ENCODE assay signal across 17 cellular contexts in genomic region chr1:224804220-224804619, GRCh38.
A peak's percentile ranks its signal among the peaks of the same experiment; 100 is the strongest.
DNase-seq lines count a peak whose midpoint lies in the region; ATAC-seq and TF ChIP-seq lines count a peak whose summit lies in the region.
"Had no signal": no experiment of that assay in that cellular context is flagged by ENCODE, and none has a peak within 500 bp of the region (broad histone marks: within the 10 kb centered on the region; RNA-seq: fewer than 3 reads in every experiment).

No MANE protein-coding gene starts in this region.

- WGBS in right lobe of liver (ENCODE audit: insufficient coverage, low coverage, low lambda C conversion rate, missing lambda C conversion rate) = 56% methylated on average over 3 of the region's 3 CpGs

- no peaks in the 10 kb centered on the region for H3K36me3 ChIP-seq in right lobe of liver

- no peaks in the 10 kb centered on the region for H3K27me3 ChIP-seq in right lobe of liver

- TF ChIP-seq POLR2A in right lobe of liver (IDR thresholded peaks at IDR 0.05) = no peak

- intact Hi-C loops in activated T-helper 1 cell treated with anti-CD3 and anti-CD28 coated beads, Interleukin-12 subunit alpha, Interleukin-12 subunit beta, Interleukin-2, Interleukin-4 antibody, amounts not matched to agents 30 ng/mL and 10 ng/mL and 1 ng/mL, durations not matched to agents 14 hours and 24 hours and 36 hours (cut with micrococcal nuclease) = no loop called here
- intact Hi-C loops in right lobe of liver (cut with DNase I) = no loop called here

- no peak overlapping the region for H3K4me3 ChIP-seq in right lobe of liver

- H3K27me3 Mint-ChIP-seq in activated T-cell treated with anti-CD3 and anti-CD28 coated beads, Interleukin-2, amount 50 U/mL, for 24 hours = peaks cover 2% of the 10 kb centered on the region
- H3K27me3 Mint-ChIP-seq in activated T-helper 1 cell treated with anti-CD3 and anti-CD28 coated beads, Interleukin-12 subunit alpha, Interleukin-12 subunit beta, Interleukin-2, Interleukin-4 antibody, amounts not matched to agents 30 ng/mL and 10 ng/mL and 1 ng/mL, durations not matched to agents 14 hours and 24 hours and 36 hours (ENCODE audit: insufficient read depth) = no peaks in the 10 kb centered on the region

- peaks cover 14% of the 10 kb centered on the region for H3K4me1 Mint-ChIP-seq in activated T-cell treated with anti-CD3 and anti-CD28 coated beads, Interleukin-2, amount 50 U/mL, for 24 hours (ENCODE audit: low read depth)
- peaks cover 10% of the 10 kb centered on the region for H3K4me1 Mint-ChIP-seq in activated T-helper 1 cell treated with anti-CD3 and anti-CD28 coated beads, Interleukin-12 subunit alpha, Interleukin-12 subunit beta, Interleukin-2, Interleukin-4 antibody, amounts not matched to agents 30 ng/mL and 10 ng/mL and 1 ng/mL, durations not matched to agents 14 hours and 24 hours and 36 hours (ENCODE audit: low read depth)
- H3K4me1 Mint-ChIP-seq in stimulated activated effector memory CD8-positive, alpha-beta T cell treated with anti-CD3 and anti-CD28 coated beads, Interleukin-12 subunit alpha, Interleukin-12 subunit beta, amount 100 ng/mL, for 72 hours = no peaks in the 10 kb centered on the region

- ATAC-seq in GM21786 (IDR thresholded peaks at IDR 0.05; ENCODE audit: unreplicated experiment) (peak; percentile 32), right lobe of liver (no peak), GM21423 (IDR thresholded peaks at IDR 0.05; ENCODE audit: unreplicated experiment) (no peak)
- peak; percentile 24 for ATAC-seq in stimulated activated effector memory CD8-positive, alpha-beta T cell treated with anti-CD3 and anti-CD28 coated beads, Interleukin-12 subunit alpha, Interleukin-12 subunit beta, amount 100 ng/mL, for 72 hours

- TF ChIP-seq CTCF in right lobe of liver (IDR thresholded peaks at IDR 0.05) = no peak

- H3K36me3 Mint-ChIP-seq in activated T-cell treated with anti-CD3 and anti-CD28 coated beads, Interleukin-2, amount 50 U/mL, for 24 hours (ENCODE audit: low read depth) = no peaks in the 10 kb centered on the region
- H3K36me3 Mint-ChIP-seq in activated T-helper 1 cell treated with anti-CD3 and anti-CD28 coated beads, Interleukin-12 subunit alpha, Interleukin-12 subunit beta, Interleukin-2, Interleukin-4 antibody, amounts not matched to agents 30 ng/mL and 10 ng/mL and 1 ng/mL, durations not matched to agents 14 hours and 24 hours and 36 hours (ENCODE audit: low read depth) = no peaks in the 10 kb centered on the region
- no peaks in the 10 kb centered on the region for H3K36me3 Mint-ChIP-seq in stimulated activated effector memory CD8-positive, alpha-beta T cell treated with anti-CD3 and anti-CD28 coated beads, Interleukin-12 subunit alpha, Interleukin-12 subunit beta, amount 100 ng/mL, for 72 hours

- DNase-seq in activated T-cell treated with anti-CD3 and anti-CD28 coated beads, Interleukin-2, amount 50 U/mL, for 24 hours = no peak
- no peak for DNase-seq in activated T-cell treated with anti-CD3 and anti-CD28 coated beads for 4 hours
- DNase-seq in activated T-helper 1 cell treated with anti-CD3 and anti-CD28 coated beads, Interleukin-12 subunit alpha, Interleukin-12 subunit beta, Interleukin-2, Interleukin-4 antibody, amounts not matched to agents 30 ng/mL and 10 ng/mL and 1 ng/mL, durations not matched to agents 14 hours and 24 hours and 36 hours (ENCODE audit: low spot score) = no peak
- DNase-seq in stimulated activated effector memory CD8-positive, alpha-beta T cell treated with anti-CD3 and anti-CD28 coated beads, Interleukin-12 subunit alpha, Interleukin-12 subunit beta, amount 100 ng/mL, for 72 hours (ENCODE audit: low spot score in 2 of 2) = no peak
- no peak for DNase-seq in right lobe of liver
- DNase-seq in retina = no peak
- DNase-seq: C1 segment of cervical spinal cord, DMS 273 treated with DMSO at 0.1 percent for 48 hours, HFFc6, KBM-7, NCI-H1436, NCI-H2081, NCI-H748 treated with DMSO at 0.1 percent for 48 hours, RPMI8226, SIG-M5 had no signal

- no peaks in the 10 kb centered on the region for H3K9me3 ChIP-seq in right lobe of liver

- H3K4me1 ChIP-seq in right lobe of liver = no peaks in the 10 kb centered on the region

- no peak overlapping the region for H3K27ac ChIP-seq in right lobe of liver

- H3K27ac Mint-ChIP-seq in activated T-cell treated with anti-CD3 and anti-CD28 coated beads, Interleukin-2, amount 50 U/mL, for 24 hours = peak overlapping the region; percentile 12
- peak overlapping the region; percentile 8 for H3K27ac Mint-ChIP-seq in activated T-helper 1 cell treated with anti-CD3 and anti-CD28 coated beads, Interleukin-12 subunit alpha, Interleukin-12 subunit beta, Interleukin-2, Interleukin-4 antibody, amounts not matched to agents 30 ng/mL and 10 ng/mL and 1 ng/mL, durations not matched to agents 14 hours and 24 hours and 36 hours
- no peak overlapping the region for H3K27ac Mint-ChIP-seq in stimulated activated effector memory CD8-positive, alpha-beta T cell treated with anti-CD3 and anti-CD28 coated beads, Interleukin-12 subunit alpha, Interleukin-12 subunit beta, amount 100 ng/mL, for 72 hours
- H3K27ac Mint-ChIP-seq: HFFc6 had no signal

- no peaks in the 10 kb centered on the region for H3K9me3 Mint-ChIP-seq in activated T-cell treated with anti-CD3 and anti-CD28 coated beads, Interleukin-2, amount 50 U/mL, for 24 hours
- H3K9me3 Mint-ChIP-seq in activated T-helper 1 cell treated with anti-CD3 and anti-CD28 coated beads, Interleukin-12 subunit alpha, Interleukin-12 subunit beta, Interleukin-2, Interleukin-4 antibody, amounts not matched to agents 30 ng/mL and 10 ng/mL and 1 ng/mL, durations not matched to agents 14 hours and 24 hours and 36 hours = no peaks in the 10 kb centered on the region
- no peaks in the 10 kb centered on the region for H3K9me3 Mint-ChIP-seq in stimulated activated effector memory CD8-positive, alpha-beta T cell treated with anti-CD3 and anti-CD28 coated beads, Interleukin-12 subunit alpha, Interleukin-12 subunit beta, amount 100 ng/mL, for 72 hours
- H3K9me3 Mint-ChIP-seq: HFFc6 had no signal

- H3K4me3 Mint-ChIP-seq in activated T-cell treated with anti-CD3 and anti-CD28 coated beads, Interleukin-2, amount 50 U/mL, for 24 hours = no peak overlapping the region
- no peak overlapping the region for H3K4me3 Mint-ChIP-seq in activated T-helper 1 cell treated with anti-CD3 and anti-CD28 coated beads, Interleukin-12 subunit alpha, Interleukin-12 subunit beta, Interleukin-2, Interleukin-4 antibody, amounts not matched to agents 30 ng/mL and 10 ng/mL and 1 ng/mL, durations not matched to agents 14 hours and 24 hours and 36 hours
- no peak overlapping the region for H3K4me3 Mint-ChIP-seq in stimulated activated effector memory CD8-positive, alpha-beta T cell treated with anti-CD3 and anti-CD28 coated beads, Interleukin-12 subunit alpha, Interleukin-12 subunit beta, amount 100 ng/mL, for 72 hours
- H3K4me3 Mint-ChIP-seq: HFFc6 had no signal

Comparison
In these comparisons a context has a peak if more than half of its experiments do, and no peak if none do; other contexts are left out.
1. ATAC-seq: peak in GM21786 (single experiment) and stimulated activated effector memory CD8-positive, alpha-beta T cell treated with anti-CD3 and anti-CD28 coated beads, Interleukin-12 subunit alpha, Interleukin-12 subunit beta, amount 100 ng/mL, for 72 hours (single experiment); none in right lobe of liver (0 of 4) and GM21423 (single experiment).